Comparison of ENCODE assay signal across 9 cellular contexts in the genomic region with DNA sequence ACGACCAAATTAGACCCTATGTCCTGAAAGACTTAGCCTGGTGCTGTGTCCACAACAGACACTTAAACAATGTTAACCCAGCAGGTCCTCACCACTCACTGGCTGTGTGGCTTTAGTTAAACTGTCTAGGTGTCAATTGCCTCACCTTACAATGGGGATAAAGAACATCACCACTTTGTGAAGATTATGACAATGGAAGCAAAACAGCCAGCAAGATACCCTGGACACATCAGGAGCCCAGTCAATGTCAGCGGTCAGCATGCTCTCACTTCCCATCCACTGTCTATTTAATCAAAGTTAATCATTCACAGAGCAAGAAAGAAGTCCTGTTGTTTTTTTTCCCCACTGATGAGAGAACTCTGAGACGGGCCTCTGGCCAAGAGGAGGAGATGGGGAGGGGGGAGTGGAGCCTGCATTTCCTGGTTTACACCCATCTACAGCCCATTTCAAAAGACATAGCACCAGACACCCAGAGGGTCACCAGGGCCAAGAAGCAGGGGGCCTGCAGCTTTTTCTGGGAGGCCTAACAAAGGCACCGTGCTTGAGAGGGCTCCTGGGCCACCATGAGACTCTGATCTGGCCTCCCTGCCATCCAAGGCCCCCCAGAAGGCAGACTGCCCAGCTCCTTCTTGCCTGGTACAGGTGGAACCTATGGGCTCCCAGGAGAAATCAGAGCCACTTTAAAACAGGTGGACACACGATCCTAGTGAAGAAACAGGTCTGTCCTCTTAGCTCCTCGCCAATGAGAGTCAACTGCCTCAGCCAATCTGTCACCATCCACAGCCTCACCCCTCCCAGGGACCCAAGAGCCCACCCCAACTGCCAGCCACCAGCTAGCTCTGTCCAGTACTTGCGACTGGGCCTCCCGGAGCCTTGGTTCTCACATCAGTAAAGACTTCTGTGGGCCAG. TPM values are rescaled to one million over a fixed set of nuclear protein-coding genes. Genes with fewer than 3 reads are reported as not detected.
A peak's percentile ranks its signal among the peaks of the same experiment; 100 is the strongest.
DNase-seq lines count a peak whose midpoint lies in the region; ATAC-seq and TF ChIP-seq lines count a peak whose summit lies in the region.
"Had no signal": no experiment of that assay in that cellular context is flagged by ENCODE, and none has a peak within 500 bp of the region (broad histone marks: within the 10 kb centered on the region; RNA-seq: fewer than 3 reads in every experiment).

No MANE protein-coding gene starts in this region.

- peaks cover 78% of the 10 kb centered on the region for H4K20me1 ChIP-seq in DND-41 (ENCODE audit: insufficient read depth, low read length)

- H3K4me3 Mint-ChIP-seq in activated T-helper 17 cell treated with anti-CD3 and anti-CD28 coated beads, Interleukin-2, amount 50 U/mL, for 72 hours = no peak overlapping the region

- WGBS in heart right ventricle, 2 donors = 50 to 51% methylated on average over 8 of the region's 8 CpGs

- H3K4me1 Mint-ChIP-seq in activated T-helper 17 cell treated with anti-CD3 and anti-CD28 coated beads, Interleukin-2, amount 50 U/mL, for 72 hours = peaks cover 5% of the 10 kb centered on the region

- peak overlapping the region; percentile 46; the same call in 1 of the 2 replicates for H3K27ac ChIP-seq in DND-41 (ENCODE audit: low read length)
- peak overlapping the region; percentile 65 to 94 (median 90) for H3K27ac ChIP-seq in heart right ventricle

- H3K36me3 ChIP-seq in DND-41 (ENCODE audit: insufficient read depth, low read length) (peaks cover 10% of the 10 kb centered on the region; the same call in 1 of the 2 replicates), heart right ventricle (peaks cover 0 to 11% (median 0%) of the 10 kb centered on the region in 9 donors)

- H3K79me2 ChIP-seq in DND-41 (ENCODE audit: insufficient read depth, low read length) = peaks cover 85% of the 10 kb centered on the region

- no peaks in the 10 kb centered on the region for H3K36me3 Mint-ChIP-seq in activated T-helper 17 cell treated with anti-CD3 and anti-CD28 coated beads, Interleukin-2, amount 50 U/mL, for 72 hours (ENCODE audit: low read depth)

- H3K4me3 ChIP-seq in DND-41 (ENCODE audit: low read depth in 1 of 2, low read length in 2 of 2) = no peak overlapping the region
- peak overlapping the region in 1 of 10 donors; percentile 2 for H3K4me3 ChIP-seq in heart right ventricle

- H3K27me3 ChIP-seq in DND-41 (ENCODE audit: insufficient read depth, low read length, poor library complexity) (no peaks in the 10 kb centered on the region), heart right ventricle (no peaks in the 10 kb centered on the region)

- no peaks in the 10 kb centered on the region for H3K4me1 ChIP-seq in DND-41 (ENCODE audit: insufficient read depth, low read length)
- H3K4me1 ChIP-seq in heart right ventricle = peaks cover 65 to 100% (median 94%) of the 10 kb centered on the region in 9 donors

- ATAC-seq in DND-41 (ENCODE audit: insufficient read depth, low read depth) (no peak), heart right ventricle (peak in 1 of 8 donors; percentile 9), HG02623 (IDR thresholded peaks at IDR 0.05; ENCODE audit: unreplicated experiment) (no peak)
- no peak for ATAC-seq in activated T-helper 17 cell treated with anti-CD3 and anti-CD28 coated beads, Interleukin-2, amount 50 U/mL, for 72 hours (replicated peaks)

- no peak overlapping the region for H2AFZ ChIP-seq in DND-41 (ENCODE audit: low read depth, low read length)

- H3K9ac ChIP-seq in DND-41 (ENCODE audit: low read depth, low read length) = no peak overlapping the region

- intact Hi-C loops in heart right ventricle (cut with DNase I) = loop anchor here in 4 of 10 donors (2.0 to 5.0 kb wide), 2 partner anchors 39 to 40 kb away; partner anchors contain the start of gene ACTN1 (in 4 of the 4)

- H3K4me2 ChIP-seq in DND-41 (ENCODE audit: insufficient read depth, low read length) = no peak overlapping the region

- H3K27ac Mint-ChIP-seq in activated T-helper 17 cell treated with anti-CD3 and anti-CD28 coated beads, Interleukin-2, amount 50 U/mL, for 72 hours = peak overlapping the region; percentile 22

- TF ChIP-seq CTCF in DND-41 (IDR thresholded peaks at IDR 0.05; ENCODE audit: borderline replicate concordance, extremely low read depth, low read length, poor library complexity, severe bottlenecking) (no peak), heart right ventricle (IDR thresholded peaks at IDR 0.05) (no peak)

- H3K27me3 Mint-ChIP-seq in activated T-helper 17 cell treated with anti-CD3 and anti-CD28 coated beads, Interleukin-2, amount 50 U/mL, for 72 hours = no peaks in the 10 kb centered on the region

- H3K9me3 ChIP-seq in DND-41 (ENCODE audit: insufficient read depth, low read length, severe bottlenecking) = no peaks in the 10 kb centered on the region
- H3K9me3 ChIP-seq in heart right ventricle = no peaks in the 10 kb centered on the region

- no peaks in the 10 kb centered on the region for H3K9me3 Mint-ChIP-seq in activated T-helper 17 cell treated with anti-CD3 and anti-CD28 coated beads, Interleukin-2, amount 50 U/mL, for 72 hours

- DNase-seq in DND-41 (no peak), heart right ventricle (no peak), renal cortical epithelial cell (ENCODE audit: low read depth) (peak; percentile 94), NCI-H146 treated with DMSO at 0.1 percent for 48 hours (lab: John Stamatoyannopoulos, UW; ENCODE audit: unreplicated experiment) (no peak), NCI-H226 (no peak)
- no peak for DNase-seq in stimulated activated CD4-positive, alpha-beta T cell treated with anti-CD3 and anti-CD28 coated beads, Interleukin-2, amount 100 ng/mL, for 48 hours
- DNase-seq: NCI-H146 had no signal

RNA-seq across cellular contexts. Expression of gene ACTN1, which starts 40.3 kb away (rescaled TPM):
- 10 to 100 TPM; 38.3 to 54.1 TPM for total RNA-seq in activated T-helper 17 cell treated with anti-CD3 and anti-CD28 coated beads, Interleukin-2, amount 50 U/mL, for 72 hours
- total RNA-seq in heart right ventricle (100 to 1,000 TPM in 6 of 10 donors, 10 to 100 TPM in 4; 82.5 to 235 (median 112) TPM), renal cortical epithelial cell (304 and 802 TPM in 2 replicates)
- polyA plus RNA-seq in heart right ventricle = 100 to 1,000 TPM in 1 of 2 donors, 10 to 100 TPM in 1; 67.2 to 104 TPM
